Comparison of ENCODE assay signal across 24 cellular contexts in the genomic region with DNA sequence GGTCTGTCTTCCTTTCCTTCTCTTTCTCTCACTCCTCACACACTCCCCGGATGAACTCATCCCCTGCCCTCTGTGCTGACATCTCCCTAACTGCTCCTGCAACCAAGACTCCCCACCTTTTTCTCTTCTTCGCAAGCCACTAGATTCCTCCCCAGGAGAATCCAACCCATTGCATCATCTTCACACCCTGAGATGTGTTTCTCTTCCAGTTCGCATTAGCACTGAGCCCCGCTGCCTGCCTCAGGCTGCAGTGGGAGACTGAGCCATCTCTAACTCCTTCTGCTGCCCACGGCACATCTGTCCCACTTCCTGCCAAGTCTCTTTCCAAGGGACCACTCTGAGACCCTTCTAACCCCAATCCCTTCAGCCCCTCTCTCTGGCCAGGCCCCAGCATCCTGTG.
"Had no signal": no experiment of that assay in that cellular context is flagged by ENCODE, and none has a peak within 500 bp of the region (broad histone marks: within the 10 kb centered on the region; RNA-seq: fewer than 3 reads in every experiment).

No MANE protein-coding gene starts in this region.

- H3K27me3 Mint-ChIP-seq: T-helper 17 cell had no signal

- H3K36me3 ChIP-seq: adrenal gland, breast epithelium had no signal

- H3K27me3 ChIP-seq: adrenal gland, breast epithelium had no signal

- DNase-seq: activated CD4-positive, alpha-beta T cell treated with anti-CD3 and anti-CD28 coated beads for 48 hours; activated CD4-positive, alpha-beta T cell treated with anti-CD3 and anti-CD28 coated beads, Interleukin-2, amount 50 U/mL, for 4 hours; activated CD4-positive, CD25-positive, alpha-beta regulatory T cell treated with anti-CD3 and anti-CD28 coated beads, Interleukin-2, amount 50 U/mL, for 72 hours; activated CD8-positive, alpha-beta memory T cell treated with anti-CD3 and anti-CD28 coated beads, Interleukin-2, amount 50 U/mL, for 48 hours; activated CD8-positive, alpha-beta T cell treated with anti-CD3 and anti-CD28 coated beads, Interleukin-2, amount 10 ng/mL, durations not matched to agents 7 days and 5 days; activated naive CD4-positive, alpha-beta T cell treated with anti-CD3 and anti-CD28 coated beads, Interleukin-2, amount 50 U/mL, for 16 hours; activated naive CD8-positive, alpha-beta T cell treated with anti-CD3 and anti-CD28 coated beads, Interleukin-2, amount 10 ng/mL, durations not matched to agents 7 days and 5 days; activated T-cell treated with anti-CD3 and anti-CD28 coated beads, Interleukin-2, amount 50 U/mL, for 1 hour; adrenal gland; aorta; Kasumi-1; KBM-7; NCI-H1105 treated with DMSO at 0.1 percent for 48 hours; NCI-H146; NCI-H187 treated with DMSO at 0.1 percent for 48 hours; NCI-H2081 treated with DMSO at 0.1 percent for 48 hours; NCI-H446; NCI-H524; PC-3; SHP77 treated with DMSO at 0.1 percent for 48 hours; T-helper 17 cell; T-helper 9 cell had no signal

- H3K27ac ChIP-seq: adrenal gland, breast epithelium had no signal

- H3K4me1 Mint-ChIP-seq: activated naive CD8-positive, alpha-beta T cell treated with anti-CD3 and anti-CD28 coated beads, Interleukin-2, amount 10 ng/mL, durations not matched to agents 7 days and 5 days; T-helper 17 cell; WTC11 had no signal

- H3K4me3 Mint-ChIP-seq: activated CD8-positive, alpha-beta T cell treated with anti-CD3 and anti-CD28 coated beads, Interleukin-2, amount 10 ng/mL, durations not matched to agents 7 days and 5 days; activated naive CD8-positive, alpha-beta T cell treated with anti-CD3 and anti-CD28 coated beads, Interleukin-2, amount 10 ng/mL, durations not matched to agents 7 days and 5 days; T-helper 17 cell; WTC11 had no signal

- H3K36me3 Mint-ChIP-seq: activated naive CD8-positive, alpha-beta T cell treated with anti-CD3 and anti-CD28 coated beads, Interleukin-2, amount 10 ng/mL, durations not matched to agents 7 days and 5 days had no signal

- H3K9me3 ChIP-seq: adrenal gland had no signal

- H3K27ac Mint-ChIP-seq: activated CD8-positive, alpha-beta T cell treated with anti-CD3 and anti-CD28 coated beads, Interleukin-2, amount 10 ng/mL, durations not matched to agents 7 days and 5 days; activated naive CD8-positive, alpha-beta T cell treated with anti-CD3 and anti-CD28 coated beads, Interleukin-2, amount 10 ng/mL, durations not matched to agents 7 days and 5 days; T-helper 17 cell; WTC11 had no signal

- H3K4me3 ChIP-seq: adrenal gland, breast epithelium had no signal

- H3K4me1 ChIP-seq: adrenal gland, breast epithelium had no signal

- ATAC-seq: activated CD8-positive, alpha-beta T cell treated with anti-CD3 and anti-CD28 coated beads, Interleukin-2, amount 10 ng/mL, durations not matched to agents 7 days and 5 days; PC-3; T-helper 17 cell; WTC11 had no signal
